ENCODE assay signal across 16 cellular contexts in genomic region chr2:80706541-80706940, GRCh38.
DNase-seq lines count a peak whose midpoint lies in the region; ATAC-seq and TF ChIP-seq lines count a peak whose summit lies in the region.
"Had no signal": no experiment of that assay in that cellular context is flagged by ENCODE, and none has a peak within 500 bp of the region (broad histone marks: within the 10 kb centered on the region; RNA-seq: fewer than 3 reads in every experiment).

No MANE protein-coding gene starts in this region.

- no peaks in the 10 kb centered on the region for H3K27me3 ChIP-seq in MG63
- no peaks in the 10 kb centered on the region for H3K27me3 ChIP-seq in osteoblast (ENCODE audit: insufficient read depth, low read length)
- H3K27me3 ChIP-seq in testis: no peaks in the 10 kb centered on the region

- 37 to 63% methylated on average over 5 of the region's 5 CpGs for WGBS in testis, 2 donors

- H3K4me3 Mint-ChIP-seq in stimulated activated naive B cell treated with anti-CD40 and anti-IgM and Interleukin-4, amounts not matched to agents 10 μg/mL and 1 μg/mL and 100 μg/mL, for 72 hours: no peak overlapping the region
- H3K4me3 Mint-ChIP-seq: CD4-positive, alpha-beta memory T cell; HFFc6 had no signal

- DNase-seq in MG63 (peak; percentile 86), cerebellum (ENCODE audit: low spot score) (peak; percentile 37), osteoblast (ENCODE audit: insufficient read length, low spot score, missing footprints) (peak; percentile 37), testis (peak; percentile 48), activated gamma-delta T cell treated with Interleukin-2 at 50 U/mL for 16 hours (no peak)
- DNase-seq in activated CD4-positive, alpha-beta T cell treated with anti-CD3 and anti-CD28 coated beads for 1 hour: no peak
- DNase-seq in stimulated activated naive B cell treated with anti-CD40 and anti-IgM and Interleukin-4, amounts not matched to agents 10 μg/mL and 1 μg/mL and 100 μg/mL, for 72 hours: no peak
- DNase-seq: Calu3; CD4-positive, alpha-beta memory T cell; COR-L47; DMS53; DMS79 treated with DMSO at 0.1 percent for 48 hours; GM23248; HFFc6 had no signal

- no peaks in the 10 kb centered on the region for H3K79me2 ChIP-seq in osteoblast (ENCODE audit: insufficient read depth, low read length)

- H3K4me2 ChIP-seq in osteoblast (ENCODE audit: insufficient read depth, low read length): no peak overlapping the region

- TF ChIP-seq POLR2A in testis (IDR thresholded peaks at IDR 0.05): no peak

- no peaks in the 10 kb centered on the region for H3K27me3 Mint-ChIP-seq in stimulated activated naive B cell treated with anti-CD40 and anti-IgM and Interleukin-4, amounts not matched to agents 10 μg/mL and 1 μg/mL and 100 μg/mL, for 72 hours
- H3K27me3 Mint-ChIP-seq: CD4-positive, alpha-beta memory T cell had no signal

- no peaks in the 10 kb centered on the region for H3K36me3 Mint-ChIP-seq in stimulated activated naive B cell treated with anti-CD40 and anti-IgM and Interleukin-4, amounts not matched to agents 10 μg/mL and 1 μg/mL and 100 μg/mL, for 72 hours
- H3K36me3 Mint-ChIP-seq: CD4-positive, alpha-beta memory T cell had no signal

- TF ChIP-seq CTCF in osteoblast (IDR thresholded peaks at IDR 0.05; ENCODE audit: extremely low read depth, low read depth, low read length): no peak
- no peak for TF ChIP-seq CTCF in testis (IDR thresholded peaks at IDR 0.05)

- H3K27ac Mint-ChIP-seq in stimulated activated naive B cell treated with anti-CD40 and anti-IgM and Interleukin-4, amounts not matched to agents 10 μg/mL and 1 μg/mL and 100 μg/mL, for 72 hours: no peak overlapping the region
- H3K27ac Mint-ChIP-seq: CD4-positive, alpha-beta memory T cell; HFFc6 had no signal

- H3K27ac ChIP-seq in osteoblast (ENCODE audit: low read depth, low read length) (no peak overlapping the region), testis (no peak overlapping the region)
- H3K27ac ChIP-seq: GM23248 had no signal

- H2AFZ ChIP-seq in osteoblast (ENCODE audit: low read length): no peak overlapping the region
- H2AFZ ChIP-seq: GM23248 had no signal

- H3K9me3 ChIP-seq in MG63 (no peaks in the 10 kb centered on the region), osteoblast (ENCODE audit: low read depth, low read length) (peaks cover 5% of the 10 kb centered on the region), testis (no peaks in the 10 kb centered on the region)
- H3K9me3 ChIP-seq: HAP-1 had no signal

- H3K9me3 Mint-ChIP-seq in stimulated activated naive B cell treated with anti-CD40 and anti-IgM and Interleukin-4, amounts not matched to agents 10 μg/mL and 1 μg/mL and 100 μg/mL, for 72 hours: peaks cover 0 to 5% of the 10 kb centered on the region in 2 donors

- ATAC-seq in GM21360 (IDR thresholded peaks at IDR 0.05; ENCODE audit: unreplicated experiment): no peak
- no peak for ATAC-seq in stimulated activated naive B cell treated with anti-CD40 and anti-IgM and Interleukin-4, amounts not matched to agents 10 μg/mL and 1 μg/mL and 100 μg/mL, for 72 hours (replicated peaks)

- H3K4me3 ChIP-seq in MG63: no peak overlapping the region
- H3K4me3 ChIP-seq in osteoblast (ENCODE audit: insufficient read depth, low read length): no peak overlapping the region
- no peak overlapping the region for H3K4me3 ChIP-seq in testis
- H3K4me3 ChIP-seq: GM23248, HAP-1 had no signal

- H3K4me1 ChIP-seq in osteoblast (ENCODE audit: insufficient read depth, low read length) (no peaks in the 10 kb centered on the region), testis (no peaks in the 10 kb centered on the region)
- H3K4me1 ChIP-seq: HAP-1 had no signal

- H3K4me1 Mint-ChIP-seq in stimulated activated naive B cell treated with anti-CD40 and anti-IgM and Interleukin-4, amounts not matched to agents 10 μg/mL and 1 μg/mL and 100 μg/mL, for 72 hours: no peaks in the 10 kb centered on the region
- H3K4me1 Mint-ChIP-seq: CD4-positive, alpha-beta memory T cell had no signal

- H4K20me1 ChIP-seq in osteoblast (ENCODE audit: insufficient read depth, low read length): no peaks in the 10 kb centered on the region

- intact Hi-C loops in testis (cut with DNase I; ENCODE audit: low total_unique reads): no loop called here

- H3K36me3 ChIP-seq in MG63 (no peaks in the 10 kb centered on the region), osteoblast (ENCODE audit: insufficient read depth, low read length) (no peaks in the 10 kb centered on the region), testis (ENCODE audit: low read depth, missing control alignments) (no peaks in the 10 kb centered on the region)
- H3K36me3 ChIP-seq: HAP-1 had no signal

Comparison
In these comparisons a context has a peak if more than half of its experiments do, and no peak if none do; other contexts are left out.
1. DNase-seq: peak in MG63 (single experiment), cerebellum (single experiment), osteoblast (single experiment) and testis (single experiment); none in activated gamma-delta T cell treated with Interleukin-2 at 50 U/mL for 16 hours (single experiment), activated CD4-positive, alpha-beta T cell treated with anti-CD3 and anti-CD28 coated beads for 1 hour (single experiment) and stimulated activated naive B cell treated with anti-CD40 and anti-IgM and Interleukin-4, amounts not matched to agents 10 μg/mL and 1 μg/mL and 100 μg/mL, for 72 hours (single experiment).